In the genomic region with DNA sequence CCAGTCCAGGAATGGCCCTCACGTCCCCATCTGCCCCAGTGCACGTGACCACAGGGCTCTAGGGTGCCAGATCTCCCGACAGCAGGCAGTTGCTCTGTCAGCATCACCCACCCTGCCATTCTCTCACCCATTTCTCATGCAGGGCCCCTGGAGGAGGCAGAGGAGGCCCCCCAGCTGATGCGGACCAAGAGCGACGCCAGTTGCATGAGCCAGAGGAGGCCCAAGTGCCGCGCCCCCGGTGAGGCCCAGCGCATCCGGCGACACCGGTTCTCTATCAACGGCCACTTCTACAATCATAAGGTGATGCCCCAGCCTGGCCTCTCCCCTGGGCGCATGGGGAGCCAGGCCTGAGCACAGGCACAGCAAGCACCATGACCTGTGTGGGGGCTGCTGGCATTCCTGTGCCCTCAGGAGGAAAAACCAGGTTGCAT, we compare ENCODE assay signal across 23 cellular contexts. TPM values are rescaled to one million over a fixed set of nuclear protein-coding genes. Genes with fewer than 3 reads are reported as not detected.
DNase-seq lines count a peak whose midpoint lies in the region; ATAC-seq and TF ChIP-seq lines count a peak whose summit lies in the region.
"Had no signal": no experiment of that assay in that cellular context is flagged by ENCODE, and none has a peak within 500 bp of the region (broad histone marks: within the 10 kb centered on the region; RNA-seq: fewer than 3 reads in every experiment).

No MANE protein-coding gene starts in this region.

- TF ChIP-seq CTCF in chondrocyte (IDR thresholded peaks at IDR 0.05) (no peak), heart left ventricle (IDR thresholded peaks at IDR 0.05) (no peak), thoracic aorta (IDR thresholded peaks at IDR 0.05) (no peak), mesothelial cell of epicardium (IDR thresholded peaks at IDR 0.05; ENCODE audit: unreplicated experiment) (no peak)

- H3K36me3 Mint-ChIP-seq in chondrocyte (ENCODE audit: low read depth) = peaks cover 8% of the 10 kb centered on the region
- H3K36me3 Mint-ChIP-seq in mesothelial cell of epicardium = no peaks in the 10 kb centered on the region
- no peaks in the 10 kb centered on the region for H3K36me3 Mint-ChIP-seq in activated T-cell treated with anti-CD3 and anti-CD28 coated beads, Interleukin-2, amount 50 U/mL, for 24 hours (ENCODE audit: low read depth)
- H3K36me3 Mint-ChIP-seq: activated CD8-positive, alpha-beta memory T cell treated with anti-CD3 and anti-CD28 coated beads, Interleukin-2, amount 10 ng/mL, durations not matched to agents 7 days and 5 days; T-cell had no signal

- H3K9me3 Mint-ChIP-seq in chondrocyte (ENCODE audit: low read depth) = no peaks in the 10 kb centered on the region
- H3K9me3 Mint-ChIP-seq in mesothelial cell of epicardium = no peaks in the 10 kb centered on the region
- H3K9me3 Mint-ChIP-seq in activated T-cell treated with anti-CD3 and anti-CD28 coated beads, Interleukin-2, amount 50 U/mL, for 24 hours = no peaks in the 10 kb centered on the region
- H3K9me3 Mint-ChIP-seq: activated naive CD8-positive, alpha-beta T cell treated with anti-CD3 and anti-CD28 coated beads, Interleukin-2, amount 50 U/mL, for 24 hours; CD4-positive, alpha-beta T cell; T-cell had no signal

- DNase-seq in chondrocyte (ENCODE audit: low spot score) = no peak
- peak in 1 of 5 donors; percentile 38 for DNase-seq in heart left ventricle
- DNase-seq in thoracic aorta (ENCODE audit: low spot score) = no peak
- no peak for DNase-seq in activated CD4-positive, alpha-beta T cell treated with anti-CD3 and anti-CD28 coated beads, Interleukin-2, amount 50 U/mL, for 4 hours
- no peak for DNase-seq in mesothelial cell of epicardium (ENCODE audit: low spot score in 2 of 2, unreplicated experiment in 2 of 2)
- no peak for DNase-seq in activated CD8-positive, alpha-beta memory T cell treated with anti-CD3 and anti-CD28 coated beads, Interleukin-2, amount 50 U/mL, for 48 hours
- no peak for DNase-seq in activated T-cell treated with anti-CD3 and anti-CD28 coated beads, Interleukin-2, amount 50 U/mL, for 24 hours
- DNase-seq: activated CD4-positive, alpha-beta T cell treated with anti-CD3 and anti-CD28 coated beads for 4 hours; activated CD8-positive, alpha-beta memory T cell treated with anti-CD3 and anti-CD28 coated beads, Interleukin-2, amount 10 ng/mL, durations not matched to agents 7 days and 5 days; activated naive CD8-positive, alpha-beta T cell treated with anti-CD3 and anti-CD28 coated beads, Interleukin-2, amount 50 U/mL, for 24 hours; CD4-positive, alpha-beta T cell; DMS153; erythroblast; GF-D8; MM.1S; NCI-H1436; nucleus accumbens; SHP77 treated with DMSO at 0.1 percent for 48 hours; stimulated activated CD4-positive, alpha-beta T cell treated with anti-CD3 and anti-CD28 coated beads, Interleukin-15, amount 100 ng/mL, for 24 hours; T-cell had no signal

- ATAC-seq in heart left ventricle = no peak
- no peak for ATAC-seq in thoracic aorta (ENCODE audit: insufficient number of reproducible peaks, low FRiP score, low read depth)
- ATAC-seq: activated CD8-positive, alpha-beta memory T cell treated with anti-CD3 and anti-CD28 coated beads, Interleukin-2, amount 10 ng/mL, durations not matched to agents 7 days and 5 days; activated naive CD8-positive, alpha-beta T cell treated with anti-CD3 and anti-CD28 coated beads, Interleukin-2, amount 50 U/mL, for 24 hours; T-cell had no signal

- H3K27me3 Mint-ChIP-seq in chondrocyte (ENCODE audit: low read depth) (no peaks in the 10 kb centered on the region), mesothelial cell of epicardium (ENCODE audit: low read depth) (no peaks in the 10 kb centered on the region)
- H3K27me3 Mint-ChIP-seq in activated T-cell treated with anti-CD3 and anti-CD28 coated beads, Interleukin-2, amount 50 U/mL, for 24 hours = peaks cover 5% of the 10 kb centered on the region
- H3K27me3 Mint-ChIP-seq: activated naive CD8-positive, alpha-beta T cell treated with anti-CD3 and anti-CD28 coated beads, Interleukin-2, amount 50 U/mL, for 24 hours; CD4-positive, alpha-beta T cell; T-cell had no signal

- H3K4me1 ChIP-seq in heart left ventricle (peaks cover 6 to 87% (median 72%) of the 10 kb centered on the region in 12 donors), mesodermal cell (ENCODE audit: control insufficient read depth, insufficient read depth, low read length, poor library complexity, severe bottlenecking) (peaks cover 62% of the 10 kb centered on the region), thoracic aorta (ENCODE audit: control insufficient read depth in 1 of 2, low read depth in 2 of 2) (peaks cover 70 to 90% of the 10 kb centered on the region in 2 donors)

- 49 to 90% (median 62%) methylated on average over 6 to 15 of the region's 15 CpGs for WGBS in heart left ventricle, 4 donors
- WGBS in mesodermal cell (ENCODE audit: insufficient coverage in 2 of 2), 2 experiments = 98 to 100% methylated on average over 14 to 15 of the region's 15 CpGs

- H3K9me3 ChIP-seq in heart left ventricle = no peaks in the 10 kb centered on the region
- H3K9me3 ChIP-seq in mesodermal cell (ENCODE audit: control insufficient read depth, low read length) = no peaks in the 10 kb centered on the region
- no peaks in the 10 kb centered on the region for H3K9me3 ChIP-seq in thoracic aorta

- H3K36me3 ChIP-seq in heart left ventricle (peaks cover 0 to 87% (median 52%) of the 10 kb centered on the region in 9 donors), mesodermal cell (ENCODE audit: control insufficient read depth, insufficient read depth, low read length) (no peaks in the 10 kb centered on the region), thoracic aorta (no peaks in the 10 kb centered on the region)
- H3K36me3 ChIP-seq: brain microvascular endothelial cell had no signal

- TF ChIP-seq POLR2A in heart left ventricle (IDR thresholded peaks at IDR 0.05) = no peak

- H3K4me3 Mint-ChIP-seq in chondrocyte (ENCODE audit: unreplicated experiment) (no peak overlapping the region), mesothelial cell of epicardium (no peak overlapping the region)
- no peak overlapping the region for H3K4me3 Mint-ChIP-seq in activated T-cell treated with anti-CD3 and anti-CD28 coated beads, Interleukin-2, amount 50 U/mL, for 24 hours
- H3K4me3 Mint-ChIP-seq: activated CD8-positive, alpha-beta memory T cell treated with anti-CD3 and anti-CD28 coated beads, Interleukin-2, amount 10 ng/mL, durations not matched to agents 7 days and 5 days; activated naive CD8-positive, alpha-beta T cell treated with anti-CD3 and anti-CD28 coated beads, Interleukin-2, amount 50 U/mL, for 24 hours; CD4-positive, alpha-beta T cell; T-cell had no signal

- H3K27ac Mint-ChIP-seq in chondrocyte (ENCODE audit: unreplicated experiment) (peak overlapping the region; percentile 97), mesothelial cell of epicardium (no peak overlapping the region)
- no peak overlapping the region for H3K27ac Mint-ChIP-seq in activated T-cell treated with anti-CD3 and anti-CD28 coated beads, Interleukin-2, amount 50 U/mL, for 24 hours
- H3K27ac Mint-ChIP-seq: activated CD8-positive, alpha-beta memory T cell treated with anti-CD3 and anti-CD28 coated beads, Interleukin-2, amount 10 ng/mL, durations not matched to agents 7 days and 5 days; activated naive CD8-positive, alpha-beta T cell treated with anti-CD3 and anti-CD28 coated beads, Interleukin-2, amount 50 U/mL, for 24 hours; CD4-positive, alpha-beta T cell; T-cell had no signal

- H3K4me3 ChIP-seq in heart left ventricle (no peak overlapping the region), mesodermal cell (ENCODE audit: extremely low read depth, insufficient read depth, low read length, poor library complexity, severe bottlenecking) (no peak overlapping the region), thoracic aorta (no peak overlapping the region)

- intact Hi-C loops in heart left ventricle (cut with DNase I) = no loop called here

- no peaks in the 10 kb centered on the region for H3K27me3 ChIP-seq in heart left ventricle
- no peaks in the 10 kb centered on the region for H3K27me3 ChIP-seq in thoracic aorta (replicated peaks; ENCODE audit: insufficient read depth)
- H3K27me3 ChIP-seq: brain microvascular endothelial cell had no signal

- H3K27ac ChIP-seq in heart left ventricle (peak overlapping the region; percentile 17 to 97 (median 80)), mesodermal cell (ENCODE audit: low read depth, low read length, severe bottlenecking) (peak overlapping the region; percentile 73), thoracic aorta (peak overlapping the region; percentile 79 to 87)
- H3K27ac ChIP-seq: brain microvascular endothelial cell, HL-60 had no signal

- H3K4me1 Mint-ChIP-seq in chondrocyte (ENCODE audit: low read depth) (peaks cover 79% of the 10 kb centered on the region), mesothelial cell of epicardium (peaks cover 39% of the 10 kb centered on the region)
- no peaks in the 10 kb centered on the region for H3K4me1 Mint-ChIP-seq in activated T-cell treated with anti-CD3 and anti-CD28 coated beads, Interleukin-2, amount 50 U/mL, for 24 hours (ENCODE audit: low read depth)
- H3K4me1 Mint-ChIP-seq: activated naive CD8-positive, alpha-beta T cell treated with anti-CD3 and anti-CD28 coated beads, Interleukin-2, amount 50 U/mL, for 24 hours; T-cell had no signal

RNA-seq across cellular contexts. Expression of a gene that starts 6.1 kb away (rescaled TPM):
- total RNA-seq in chondrocyte (9.4 to 105 TPM (median 105 TPM) in 3 replicates), heart left ventricle (10 to 100 TPM; 11.0 to 76.5 (median 22.7) TPM), thoracic aorta (100 to 1,000 TPM; 473 to 661 TPM), mesothelial cell of epicardium (8.0 to 11.1 TPM (median 10.1 TPM) in 3 replicates)
- 10 to 100 TPM; 19.1 to 37.9 TPM for polyA plus RNA-seq in heart left ventricle
- 11.8 TPM for polyA plus RNA-seq in mesodermal cell (2013, experiment 1 of 2)
- 10.8 TPM for polyA plus RNA-seq in mesodermal cell (2013, experiment 2 of 2)
- total RNA-seq: CD4-positive, alpha-beta T cell had no signal

RNA-seq across cellular contexts. Expression of a gene that starts 16.0 kb away (rescaled TPM):
- 15.5 to 21.6 TPM (median 19.8 TPM) in 3 replicates for total RNA-seq in chondrocyte
- total RNA-seq in heart left ventricle = 10 to 100 TPM; 12.7 to 16.8 (median 14.6) TPM
- 10 to 100 TPM; 12.6 to 17.5 TPM for polyA plus RNA-seq in heart left ventricle
- polyA plus RNA-seq in mesodermal cell (2013, experiment 1 of 2) = 44.1 TPM
- 45.5 TPM for polyA plus RNA-seq in mesodermal cell (2013, experiment 2 of 2)
- 10 to 100 TPM; 16.6 to 20.7 TPM for total RNA-seq in thoracic aorta
- 44.7 to 46.8 TPM (median 45.2 TPM) in 3 replicates for total RNA-seq in mesothelial cell of epicardium

RNA-seq across cellular contexts. Expression of a gene that starts 25.1 kb away (rescaled TPM):
- 24.6 to 37.8 TPM (median 35.9 TPM) in 3 replicates for total RNA-seq in chondrocyte
- 100 to 1,000 TPM in 4 of 9 donors, 10 to 100 TPM in 5; 64.4 to 125 (median 89.5) TPM for total RNA-seq in heart left ventricle
- 10 to 100 TPM; 48.3 to 66.2 TPM for polyA plus RNA-seq in heart left ventricle
- 13.1 TPM for polyA plus RNA-seq in mesodermal cell (2013, experiment 1 of 2)
- 10.7 TPM for polyA plus RNA-seq in mesodermal cell (2013, experiment 2 of 2)
- 10 to 100 TPM; 48.5 to 68.5 TPM for total RNA-seq in thoracic aorta
- total RNA-seq in mesothelial cell of epicardium = 15.4 to 16.6 TPM (median 16.3 TPM) in 3 replicates
